In genomic region chr13:45299194-45299593, GRCh38 we compare ENCODE assay signal across 22 cellular contexts. TPM values are rescaled to one million over a fixed set of nuclear protein-coding genes. Genes with fewer than 3 reads are reported as not detected.
DNase-seq lines count a peak whose midpoint lies in the region; ATAC-seq and TF ChIP-seq lines count a peak whose summit lies in the region.
"Had no signal": no experiment of that assay in that cellular context is flagged by ENCODE, and none has a peak within 500 bp of the region (broad histone marks: within the 10 kb centered on the region; RNA-seq: fewer than 3 reads in every experiment).

No MANE protein-coding gene starts in this region.

- H3K36me3 ChIP-seq in CD8-positive, alpha-beta T cell (ENCODE audit: insufficient read depth, low read length), result no peaks in the 10 kb centered on the region
- no peaks in the 10 kb centered on the region for H3K36me3 ChIP-seq in IMR-90 (ENCODE audit: control insufficient read depth, insufficient read depth, low read length)
- H3K36me3 ChIP-seq in transverse colon, result no peaks in the 10 kb centered on the region
- H3K36me3 ChIP-seq: prostate gland, spleen had no signal

- H3K4me3 ChIP-seq in CD8-positive, alpha-beta T cell (ENCODE audit: low read depth, low read length), result no peak overlapping the region
- no peak overlapping the region for H3K4me3 ChIP-seq in IMR-90 (ENCODE audit: insufficient read depth, low read depth, low read length)
- no peak overlapping the region for H3K4me3 ChIP-seq in astrocyte of the cerebellum (ENCODE audit: low read depth, low read length)
- H3K4me3 ChIP-seq in foreskin fibroblast (ENCODE audit: low read depth in 1 of 2, low read length in 2 of 2), result no peak overlapping the region
- no peak overlapping the region for H3K4me3 ChIP-seq in transverse colon
- H3K4me3 ChIP-seq: body of pancreas, dorsolateral prefrontal cortex, lung, prostate gland, spleen had no signal

- no peak overlapping the region for H3K4me3 Mint-ChIP-seq in CD8-positive, alpha-beta T cell
- H3K4me3 Mint-ChIP-seq: activated CD4-positive, alpha-beta memory T cell treated with anti-CD3 and anti-CD28 coated beads for 36 hours; activated naive CD4-positive, alpha-beta T cell treated with anti-CD3 and anti-CD28 coated beads, Interleukin-2, amount 50 U/mL, for 24 hours; activated T-cell treated with anti-CD3 and anti-CD28 coated beads, Interleukin-2, amount 50 U/mL, for 4 hours had no signal

- no TSS peak for BruUV-seq in IMR-90 (replicated peaks; lab: Mats Ljungman, UMichigan)

- no peak for DNase-seq in CD8-positive, alpha-beta T cell
- peak; percentile 45 for DNase-seq in IMR-90
- DNase-seq in astrocyte of the cerebellum (ENCODE audit: low read depth), result peak; percentile 15
- DNase-seq in foreskin fibroblast, result peak; percentile 11 to 40
- no peak for DNase-seq in transverse colon
- no peak for DNase-seq in NCI-H510A treated with DMSO at 0.1 percent for 48 hours (lab: John Stamatoyannopoulos, UW)
- no peak for DNase-seq in GM10266 (ENCODE audit: extremely low spot score)
- DNase-seq: activated CD4-positive, alpha-beta memory T cell treated with anti-CD3 and anti-CD28 coated beads for 36 hours; activated T-cell treated with anti-CD3 and anti-CD28 coated beads, Interleukin-2, amount 50 U/mL, for 4 hours; body of pancreas; dorsolateral prefrontal cortex; MM.1S; naive B cell; NCI-H187; NCI-H345; spleen; stimulated activated CD8-positive, alpha-beta memory T cell treated with anti-CD3 and anti-CD28 coated beads, Interleukin-4, amount 100 ng/mL, for 48 hours had no signal

- H2AK9ac ChIP-seq in IMR-90 (replicated peaks; ENCODE audit: low read depth, low read length, poor library complexity), result no peak overlapping the region

- no peak overlapping the region for H4K5ac ChIP-seq in IMR-90 (ENCODE audit: low read depth, low read length)

- H3K9me3 Mint-ChIP-seq in CD8-positive, alpha-beta T cell, result no peaks in the 10 kb centered on the region
- H3K9me3 Mint-ChIP-seq: activated CD4-positive, alpha-beta memory T cell treated with anti-CD3 and anti-CD28 coated beads for 36 hours; activated naive CD4-positive, alpha-beta T cell treated with anti-CD3 and anti-CD28 coated beads, Interleukin-2, amount 50 U/mL, for 24 hours; activated T-cell treated with anti-CD3 and anti-CD28 coated beads, Interleukin-2, amount 50 U/mL, for 4 hours; naive B cell had no signal

- H2AK5ac ChIP-seq in IMR-90 (ENCODE audit: low read depth, low read length), result no peak overlapping the region

- H3K9me3 ChIP-seq in CD8-positive, alpha-beta T cell (ENCODE audit: low read length), result no peaks in the 10 kb centered on the region
- H3K9me3 ChIP-seq in IMR-90 (ENCODE audit: control insufficient read depth, insufficient read depth, low read length) (no peaks in the 10 kb centered on the region), transverse colon (no peaks in the 10 kb centered on the region)
- H3K9me3 ChIP-seq: body of pancreas, prostate gland, spleen had no signal

- TF ChIP-seq CTCF in CD8-positive, alpha-beta T cell (IDR thresholded peaks at IDR 0.05), result no peak
- TF ChIP-seq CTCF in IMR-90 (conservative IDR thresholded peaks at IDR 0.05; ENCODE audit: low read depth, low read length) (no peak), astrocyte of the cerebellum (IDR thresholded peaks at IDR 0.05; ENCODE audit: low read depth, low read length, missing control alignments) (no peak), foreskin fibroblast (IDR thresholded peaks at IDR 0.05; ENCODE audit: low read depth, low read length) (no peak), transverse colon (IDR thresholded peaks at IDR 0.05) (no peak), GM10266 (IDR thresholded peaks at IDR 0.05; ENCODE audit: control insufficient read depth, insufficient read depth, low read depth, missing control alignments) (no peak)

- H3K27me3 Mint-ChIP-seq in CD8-positive, alpha-beta T cell (ENCODE audit: low read depth), result no peaks in the 10 kb centered on the region
- H3K27me3 Mint-ChIP-seq: activated naive CD4-positive, alpha-beta T cell treated with anti-CD3 and anti-CD28 coated beads, Interleukin-2, amount 50 U/mL, for 24 hours had no signal

- no peak for TF ChIP-seq RAD21 in IMR-90 (IDR thresholded peaks at IDR 0.05; ENCODE audit: low read length)

- H3K79me1 ChIP-seq in IMR-90 (ENCODE audit: low read depth in 1 of 2, low read length in 2 of 2), result no peaks in the 10 kb centered on the region

- dilution Hi-C loops in IMR-90 (cut with HindIII; ENCODE audit: low sequenced_read_pairs, unreplicated experiment), result no loop called here

- H3K23ac ChIP-seq in IMR-90 (ENCODE audit: low read depth, low read length), result no peak overlapping the region

- CTCF ChIA-PET in CD8-positive, alpha-beta T cell (lab: Charles Lee), result interaction anchor here (0.6 to 5.3 kb wide), 2 partner anchors 10 to 83 kb away, joined by 3 to 28 read pairs; no protein-coding TSS in a partner anchor
- CTCF ChIA-PET in IMR-90 (lab: Yijun Ruan, JAX), result interaction anchor here (0.9 kb wide), 1 partner anchor 10 kb away, joined by 3 read pairs; no protein-coding TSS in a partner anchor

- H3K56ac ChIP-seq in IMR-90 (ENCODE audit: extremely low read depth, insufficient read depth, low read length), result no peak overlapping the region

- no peak overlapping the region for H3K18ac ChIP-seq in IMR-90 (ENCODE audit: low read depth, low read length)

- H4K20me1 ChIP-seq in IMR-90 (ENCODE audit: insufficient read depth, low read length), result no peaks in the 10 kb centered on the region

- peak overlapping the region; percentile 58 for H3K27ac Mint-ChIP-seq in CD8-positive, alpha-beta T cell
- H3K27ac Mint-ChIP-seq: activated CD4-positive, alpha-beta memory T cell treated with anti-CD3 and anti-CD28 coated beads for 36 hours had no signal

- intact Hi-C loops in CD8-positive, alpha-beta T cell (cut with DNase I, micrococcal nuclease), result no loop called here
- intact Hi-C loops in IMR-90 (cut with micrococcal nuclease) (no loop called here), transverse colon (cut with DNase I; ENCODE audit: low total_unique reads) (no loop called here)

- no peak for TF ChIP-seq EP300 in transverse colon (IDR thresholded peaks at IDR 0.05; ENCODE audit: low read depth)

- no peak overlapping the region for H2AFZ ChIP-seq in IMR-90 (replicated peaks; ENCODE audit: low read length, poor library complexity)

- WGBS in IMR-90 (ENCODE audit: extremely low coverage in 2 of 2, insufficient read length in 1 of 2), 2 experiments, result 68% methylated on average over 3 of the region's 3 CpGs; no CpG with 5 or more reads in 1 of the 2 experiments
- WGBS in transverse colon (ENCODE audit: low coverage in 1 of 2), 2 donors, result 47 to 73% methylated on average over 2 to 3 of the region's 3 CpGs

- H2BK120ac ChIP-seq in IMR-90 (ENCODE audit: low read depth, low read length), result no peak overlapping the region

- no peak overlapping the region for H3K4ac ChIP-seq in IMR-90 (ENCODE audit: low read depth, low read length)

- no peak overlapping the region for H4K91ac ChIP-seq in IMR-90 (ENCODE audit: insufficient read depth, low read depth, low read length)

- H3K4me1 Mint-ChIP-seq in CD8-positive, alpha-beta T cell (ENCODE audit: low read depth), result peaks cover 41% of the 10 kb centered on the region

- no peaks in the 10 kb centered on the region for H3K36me3 Mint-ChIP-seq in CD8-positive, alpha-beta T cell
- H3K36me3 Mint-ChIP-seq: activated naive CD4-positive, alpha-beta T cell treated with anti-CD3 and anti-CD28 coated beads, Interleukin-2, amount 50 U/mL, for 24 hours; naive B cell had no signal

- TF ChIP-seq POLR2A in IMR-90 (IDR thresholded peaks at IDR 0.05; ENCODE audit: low read depth, low read length), result no peak
- TF ChIP-seq POLR2A in transverse colon (IDR thresholded peaks at IDR 0.05), result no peak

- H3K27me3 ChIP-seq in CD8-positive, alpha-beta T cell (ENCODE audit: insufficient read depth, low read length), result no peaks in the 10 kb centered on the region
- H3K27me3 ChIP-seq in IMR-90 (ENCODE audit: control insufficient read depth, insufficient read depth, low read length) (no peaks in the 10 kb centered on the region), transverse colon (peaks cover 16% of the 10 kb centered on the region)
- H3K27me3 ChIP-seq: body of pancreas had no signal

- no peak overlapping the region for H3K27ac ChIP-seq in CD8-positive, alpha-beta T cell (ENCODE audit: low read depth, low read length)
- H3K27ac ChIP-seq in IMR-90 (ENCODE audit: insufficient read depth, low read length), result no peak overlapping the region
- no peak overlapping the region for H3K27ac ChIP-seq in transverse colon
- H3K27ac ChIP-seq: body of pancreas, prostate gland, VCaP had no signal

- no peak overlapping the region for H3K4me2 ChIP-seq in IMR-90 (ENCODE audit: low read depth, low read length)

- no peak overlapping the region for H2BK15ac ChIP-seq in IMR-90 (ENCODE audit: low read depth, low read length)

- POLR2A ChIA-PET in CD8-positive, alpha-beta T cell (lab: Charles Lee), result interaction anchor here (1.1 kb wide), 1 partner anchor 41 kb away, joined by 4 read pairs; no protein-coding TSS in a partner anchor
- POLR2A ChIA-PET in IMR-90 (lab: Charles Lee; ENCODE audit: unreplicated experiment), result no interaction called here

- peaks cover 12% of the 10 kb centered on the region for H3K9me1 ChIP-seq in IMR-90 (ENCODE audit: insufficient read depth, low read length)

- ATAC-seq in CD8-positive, alpha-beta T cell, result no peak
- no peak; the same call in 1 of the 2 replicates for ATAC-seq in IMR-90 (ENCODE audit: low read depth)
- no peak for ATAC-seq in GM21360 (IDR thresholded peaks at IDR 0.05; ENCODE audit: unreplicated experiment)
- ATAC-seq: activated T-cell treated with anti-CD3 and anti-CD28 coated beads, Interleukin-2, amount 50 U/mL, for 4 hours; body of pancreas had no signal

- no peak overlapping the region for H4K8ac ChIP-seq in IMR-90 (ENCODE audit: low read depth in 2 of 2, low read length in 2 of 2)

- no peak overlapping the region for H3K9ac ChIP-seq in IMR-90 (ENCODE audit: low read depth, low read length)

- H3K14ac ChIP-seq in IMR-90 (replicated peaks; ENCODE audit: low read depth, low read length), result no peak overlapping the region

- in situ Hi-C loops in IMR-90 (cut with MboI; ENCODE audit: low sequenced_read_pairs) (loop anchor here (5.0 kb wide), 1 partner anchor 257 kb away; no protein-coding TSS in a partner anchor), astrocyte of the cerebellum (cut with HindIII; ENCODE audit: low sequenced_read_pairs) (no loop called here), transverse colon (cut with MboI; ENCODE audit: low pct_ligation_motif_present in 1 of 4, low pct_unique_long_range_greater_than_20kb in 1 of 4, low sequenced_read_pairs in 3 of 4) (no loop called here)

- peaks cover 29% of the 10 kb centered on the region for H3K4me1 ChIP-seq in CD8-positive, alpha-beta T cell (ENCODE audit: insufficient read depth, low read length)
- peaks cover 5% of the 10 kb centered on the region; the same call in 1 of the 2 replicates for H3K4me1 ChIP-seq in IMR-90 (ENCODE audit: control insufficient read depth, insufficient read depth, low read length)
- no peaks in the 10 kb centered on the region for H3K4me1 ChIP-seq in transverse colon
- H3K4me1 ChIP-seq: body of pancreas, prostate gland had no signal

- no peak overlapping the region for H2BK5ac ChIP-seq in IMR-90 (ENCODE audit: low read depth, low read length, poor library complexity, severe bottlenecking)

- H2BK20ac ChIP-seq in IMR-90 (ENCODE audit: low read depth, low read length), result no peak overlapping the region

RNA-seq across cellular contexts. Expression of gene TPT1, which starts 41.8 kb away (rescaled TPM):
- 1,000 to 10,000 TPM; 8,260 to 8,503 TPM for total RNA-seq in CD8-positive, alpha-beta T cell
- 1,663 and 1,699 TPM in 2 replicates for total RNA-seq in IMR-90 (2012; rRNA removed)
- 2,407 and 2,665 TPM in 2 replicates for polyA plus RNA-seq in IMR-90 (2012; rRNA removed)
- 1,735 and 3,996 TPM in 2 replicates for polyA plus RNA-seq in IMR-90 (2012; cell fraction: cytosol; rRNA removed)
- polyA plus RNA-seq in IMR-90 (2012; cell fraction: nucleus; rRNA removed; ENCODE audit: low replicate concordance), result 731 and 1,213 TPM in 2 replicates
- 1,000 to 10,000 TPM; 1,485 to 2,679 (median 2,380) TPM for total RNA-seq in transverse colon

Comparison
In these comparisons a context has a peak if more than half of its experiments do, and no peak if none do; other contexts are left out.
1. DNase-seq: peak in IMR-90 (single experiment), astrocyte of the cerebellum (single experiment) and foreskin fibroblast (2 of 2); none in CD8-positive, alpha-beta T cell (0 of 7), transverse colon (single experiment), NCI-H510A treated with DMSO at 0.1 percent for 48 hours (single experiment) and GM10266 (single experiment).